8 cellular contexts compared by ENCODE assay signal in genomic region chr1:153568367-153569099, GRCh38. TPM values are rescaled to one million over a fixed set of nuclear protein-coding genes. Genes with fewer than 3 reads are reported as not detected.
DNase-seq lines count a peak whose midpoint lies in the region; ATAC-seq and TF ChIP-seq lines count a peak whose summit lies in the region.

No MANE protein-coding gene starts in this region.

- peak; percentile 38 for ATAC-seq in activated CD8-positive, alpha-beta memory T cell treated with anti-CD3 and anti-CD28 coated beads, Interleukin-2, amount 10 ng/mL, durations not matched to agents 7 days and 5 days
- no peak for ATAC-seq in GM21825 (IDR thresholded peaks at IDR 0.05; ENCODE audit: unreplicated experiment)

- H3K27me3 Mint-ChIP-seq in CD14-positive monocyte (ENCODE audit: low read depth in 3 of 3): peaks cover 0 to 8% (median 2%) of the 10 kb centered on the region in 3 donors
- H3K27me3 Mint-ChIP-seq in activated CD8-positive, alpha-beta memory T cell treated with anti-CD3 and anti-CD28 coated beads, Interleukin-2, amount 10 ng/mL, durations not matched to agents 7 days and 5 days: peaks cover 5% of the 10 kb centered on the region

- TF ChIP-seq CTCF in CD14-positive monocyte (IDR thresholded peaks at IDR 0.05): peak; percentile 98

- peak overlapping the region; percentile 23 to 100 (median 94) for H3K27ac Mint-ChIP-seq in CD14-positive monocyte
- peak overlapping the region; percentile 76 for H3K27ac Mint-ChIP-seq in activated CD8-positive, alpha-beta memory T cell treated with anti-CD3 and anti-CD28 coated beads, Interleukin-2, amount 10 ng/mL, durations not matched to agents 7 days and 5 days

- peak overlapping the region; percentile 63 for H3K9ac ChIP-seq in endocrine pancreas (ENCODE audit: control insufficient read depth, insufficient read depth, low read length)

- peaks cover 0 to 5% of the 10 kb centered on the region in 2 donors for H3K36me3 Mint-ChIP-seq in CD14-positive monocyte
- H3K36me3 Mint-ChIP-seq in activated CD8-positive, alpha-beta memory T cell treated with anti-CD3 and anti-CD28 coated beads, Interleukin-2, amount 10 ng/mL, durations not matched to agents 7 days and 5 days: no peaks in the 10 kb centered on the region

- no peaks in the 10 kb centered on the region for H3K4me1 ChIP-seq in endocrine pancreas (ENCODE audit: control insufficient read depth, insufficient read depth, low read length)

- no peak overlapping the region for H3K4me3 ChIP-seq in endocrine pancreas (ENCODE audit: control insufficient read depth, insufficient read depth, low read length)

- no peaks in the 10 kb centered on the region for H3K36me3 ChIP-seq in endocrine pancreas (ENCODE audit: control insufficient read depth, insufficient read depth, low read length)

- peak overlapping the region; percentile 79 to 86 for H3K4me3 Mint-ChIP-seq in CD14-positive monocyte
- H3K4me3 Mint-ChIP-seq in activated CD8-positive, alpha-beta memory T cell treated with anti-CD3 and anti-CD28 coated beads, Interleukin-2, amount 10 ng/mL, durations not matched to agents 7 days and 5 days: peak overlapping the region; percentile 59

- H3K9me3 ChIP-seq in endocrine pancreas (ENCODE audit: control insufficient read depth, low read length): no peaks in the 10 kb centered on the region

- intact Hi-C loops in CD14-positive monocyte (cut with micrococcal nuclease): loop anchor here (1.0 to 5.0 kb wide), 4 partner anchors 35 to 1521 kb away; no protein-coding TSS in a partner anchor

- DNase-seq in CD14-positive monocyte (ENCODE audit: low spot score) (peak; percentile 85), HUDEP-2 (lab: John Stamatoyannopoulos, UW; ENCODE audit: unreplicated experiment in 76 of 76) (peak in 73 of 76 experiments; percentile 19 to 90 (median 71)), NOMO-1 (lab: John Stamatoyannopoulos, UW; ENCODE audit: unreplicated experiment in 2 of 2) (peak; percentile 79 to 81), mesenteric fat pad (ENCODE audit: low spot score) (peak; percentile 97)
- DNase-seq in activated CD8-positive, alpha-beta memory T cell treated with anti-CD3 and anti-CD28 coated beads, Interleukin-2, amount 10 ng/mL, durations not matched to agents 7 days and 5 days: peak; percentile 88
- DNase-seq in stimulated activated CD8-positive, alpha-beta memory T cell treated with anti-CD3 and anti-CD28 coated beads, Interleukin-15, amount 100 ng/mL, for 1 hour (ENCODE audit: low read depth): peak; percentile 69

- CTCF ChIA-PET in activated CD8-positive, alpha-beta memory T cell treated with anti-CD3 and anti-CD28 coated beads, Interleukin-2, amount 10 ng/mL, durations not matched to agents 7 days and 5 days (lab: Charles Lee): interaction anchor here (0.6 to 7.3 kb wide), 16 partner anchors 9 to 418 kb away, joined by 3 to 214 read pairs (median 8); partner anchors contain the start of genes CHTOP, CREB3L4, S100A4 and S100A5

- peaks cover 69% of the 10 kb centered on the region for H3K4me1 Mint-ChIP-seq in CD14-positive monocyte
- H3K4me1 Mint-ChIP-seq in activated CD8-positive, alpha-beta memory T cell treated with anti-CD3 and anti-CD28 coated beads, Interleukin-2, amount 10 ng/mL, durations not matched to agents 7 days and 5 days: peaks cover 54% of the 10 kb centered on the region

- no peaks in the 10 kb centered on the region for H3K27me3 ChIP-seq in endocrine pancreas (ENCODE audit: control insufficient read depth, insufficient read depth, low read length)

- no peaks in the 10 kb centered on the region for H3K9me3 Mint-ChIP-seq in CD14-positive monocyte
- no peaks in the 10 kb centered on the region for H3K9me3 Mint-ChIP-seq in activated CD8-positive, alpha-beta memory T cell treated with anti-CD3 and anti-CD28 coated beads, Interleukin-2, amount 10 ng/mL, durations not matched to agents 7 days and 5 days (ENCODE audit: low read depth)

RNA-seq across cellular contexts. Expression of gene S100A2, which starts 2.9 kb away (rescaled TPM):
- polyA plus RNA-seq in CD14-positive monocyte: not detected
- total RNA-seq in activated CD8-positive, alpha-beta memory T cell treated with anti-CD3 and anti-CD28 coated beads, Interleukin-2, amount 10 ng/mL, durations not matched to agents 7 days and 5 days: under 1 TPM; 0.50 to 0.96 TPM
- 0.58 TPM for total RNA-seq in mesenteric fat pad

RNA-seq across cellular contexts. Expression of gene S100A3, which starts 19.5 kb away (rescaled TPM):
- polyA plus RNA-seq in CD14-positive monocyte: under 1 TPM in 1 of 2 donors, not detected in 1; 0.54 TPM
- total RNA-seq in activated CD8-positive, alpha-beta memory T cell treated with anti-CD3 and anti-CD28 coated beads, Interleukin-2, amount 10 ng/mL, durations not matched to agents 7 days and 5 days: not detected
- 2.2 TPM for total RNA-seq in mesenteric fat pad

RNA-seq across cellular contexts. Expression of gene S100A4, which starts 22.9 kb away (rescaled TPM):
- 1,000 to 10,000 TPM; 6,092 to 7,344 TPM for polyA plus RNA-seq in CD14-positive monocyte
- total RNA-seq in activated CD8-positive, alpha-beta memory T cell treated with anti-CD3 and anti-CD28 coated beads, Interleukin-2, amount 10 ng/mL, durations not matched to agents 7 days and 5 days: 100 to 1,000 TPM; 898 to 906 TPM
- total RNA-seq in mesenteric fat pad: 512 TPM

RNA-seq across cellular contexts. Expression of gene S100A5, which starts 27.8 kb away (rescaled TPM):
- 1 to 10 TPM in 1 of 2 donors, not detected in 1; 1.4 TPM for polyA plus RNA-seq in CD14-positive monocyte
- 1 to 10 TPM; 1.6 to 3.0 TPM for total RNA-seq in activated CD8-positive, alpha-beta memory T cell treated with anti-CD3 and anti-CD28 coated beads, Interleukin-2, amount 10 ng/mL, durations not matched to agents 7 days and 5 days
- total RNA-seq in mesenteric fat pad: not detected

RNA-seq across cellular contexts. Expression of gene S100A6, which starts 32.7 kb away (rescaled TPM):
- 1,000 to 10,000 TPM; 4,414 to 5,004 TPM for polyA plus RNA-seq in CD14-positive monocyte
- 100 to 1,000 TPM; 386 to 543 TPM for total RNA-seq in activated CD8-positive, alpha-beta memory T cell treated with anti-CD3 and anti-CD28 coated beads, Interleukin-2, amount 10 ng/mL, durations not matched to agents 7 days and 5 days
- total RNA-seq in mesenteric fat pad: 1,184 TPM
